ENCODE assay signal across 1 cellular context in genomic region chr16:89987169-89987568, GRCh38.
TF ChIP-seq lines count a peak whose summit lies in the region.

No MANE protein-coding gene starts in this region.

TF ChIP-seq in K562, 482 proteins besides CTCF, POLR2A, EP300 and RAD21:
- TF ChIP-seq SNRNP70 (optimal IDR thresholded peaks at IDR 0.05; ENCODE audit: low read depth, low read length) (no peak), TEAD4 (IDR thresholded peaks at IDR 0.05; ENCODE audit: low read length) (no peak), TEAD4 (CRISPR knock-in tag; IDR thresholded peaks at IDR 0.05; ENCODE audit: borderline replicate concordance) (no peak), SMAD3 (CRISPR knock-in tag; conservative IDR thresholded peaks at IDR 0.05) (no peak), ZNF551 (CRISPR knock-in tag; IDR thresholded peaks at IDR 0.05) (no peak), NONO (IDR thresholded peaks at IDR 0.05; ENCODE audit: low read depth in 2 of 2, low read length in 1 of 2) (no peak), MAFK (IDR thresholded peaks at IDR 0.05; ENCODE audit: low read length) (no peak), ZNF23 (CRISPR knock-in tag; IDR thresholded peaks at IDR 0.05) (no peak), BMI1 (IDR thresholded peaks at IDR 0.05; ENCODE audit: low read length) (no peak), CREB1 (IDR thresholded peaks at IDR 0.05) (no peak), CREB1 (CRISPR knock-in tag; IDR thresholded peaks at IDR 0.05) (no peak), NFXL1 (CRISPR knock-in tag; IDR thresholded peaks at IDR 0.05) (no peak), LARP7 (IDR thresholded peaks at IDR 0.05) (no peak), DNMT1 (IDR thresholded peaks at IDR 0.05) (no peak), ZNF583 (CRISPR knock-in tag; IDR thresholded peaks at IDR 0.05) (no peak), MCM3 (IDR thresholded peaks at IDR 0.05) (no peak), E2F8 (IDR thresholded peaks at IDR 0.05; ENCODE audit: low read depth, partially characterized antibody) (no peak), HNRNPLL (IDR thresholded peaks at IDR 0.05; ENCODE audit: low read depth, low read length, poor library complexity, severe bottlenecking) (no peak), BCL6 (CRISPR knock-in tag; IDR thresholded peaks at IDR 0.05) (no peak)
- TF ChIP-seq, protein P1, sequence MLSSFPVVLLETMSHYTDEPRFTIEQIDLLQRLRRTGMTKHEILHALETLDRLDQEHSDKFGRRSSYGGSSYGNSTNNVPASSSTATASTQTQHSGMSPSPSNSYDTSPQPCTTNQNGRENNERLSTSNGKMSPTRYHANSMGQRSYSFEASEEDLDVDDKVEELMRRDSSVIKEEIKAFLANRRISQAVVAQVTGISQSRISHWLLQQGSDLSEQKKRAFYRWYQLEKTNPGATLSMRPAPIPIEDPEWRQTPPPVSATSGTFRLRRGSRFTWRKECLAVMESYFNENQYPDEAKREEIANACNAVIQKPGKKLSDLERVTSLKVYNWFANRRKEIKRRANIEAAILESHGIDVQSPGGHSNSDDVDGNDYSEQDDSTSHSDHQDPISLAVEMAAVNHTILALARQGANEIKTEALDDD (IDR thresholded peaks at IDR 0.05) = no peak
